ENCODE assay signal across 18 cellular contexts in the genomic region with DNA sequence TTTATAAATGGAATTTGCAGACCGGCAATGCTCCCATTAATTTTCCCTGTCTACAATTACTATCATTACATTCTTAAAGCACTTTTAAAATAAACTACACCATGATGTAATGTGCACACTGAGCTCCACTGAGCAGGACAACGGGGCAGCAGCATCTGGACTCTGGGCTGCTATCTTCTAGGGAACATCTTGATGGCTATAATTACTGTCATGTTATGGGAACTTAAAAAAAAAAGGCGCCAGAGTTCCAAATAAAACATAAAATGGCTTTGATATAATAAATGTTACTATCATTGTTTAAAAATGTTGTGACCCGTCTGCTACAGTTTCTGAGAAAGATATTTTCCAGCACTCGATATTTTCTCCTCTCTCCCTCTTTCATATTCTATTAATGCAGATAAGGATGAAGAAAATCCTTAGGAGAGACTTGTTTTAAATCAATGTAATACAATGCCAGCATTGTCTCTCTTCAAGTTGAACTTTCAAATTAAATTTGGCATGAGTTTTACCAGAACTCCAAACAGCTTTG.
DNase-seq lines count a peak whose midpoint lies in the region; ATAC-seq, FAIRE-seq and TF ChIP-seq lines count a peak whose summit lies in the region.
"Had no signal": no experiment of that assay in that cellular context is flagged by ENCODE, and none has a peak within 500 bp of the region (broad histone marks: within the 10 kb centered on the region; RNA-seq: fewer than 3 reads in every experiment).

No MANE protein-coding gene starts in this region.

- ATAC-seq in GM23338 = no peak
- no peak for ATAC-seq in stimulated activated memory B cell treated with anti-CD40 and anti-IgM and Interleukin-4, amounts not matched to agents 10 μg/mL and 1 μg/mL and 100 μg/mL, for 72 hours
- ATAC-seq: CD8-positive, alpha-beta T cell had no signal

- no peak overlapping the region for H3K27ac Mint-ChIP-seq in GM23338
- no peak overlapping the region for H3K27ac Mint-ChIP-seq in stimulated activated memory B cell treated with anti-CD40 and anti-IgM and Interleukin-4, amounts not matched to agents 10 μg/mL and 1 μg/mL and 100 μg/mL, for 72 hours
- H3K27ac Mint-ChIP-seq: CD8-positive, alpha-beta T cell had no signal

- TF ChIP-seq CTCF in GM23338 (conservative IDR thresholded peaks at IDR 0.05; ENCODE audit: low read depth in 2 of 2) = no peak
- TF ChIP-seq CTCF in transverse colon (IDR thresholded peaks at IDR 0.05) = no peak

- no peaks in the 10 kb centered on the region for H3F3A ChIP-seq in GM23338 (replicated peaks; ENCODE audit: low read depth)

- H3K36me3 Mint-ChIP-seq in GM23338 (ENCODE audit: low read depth) = no peaks in the 10 kb centered on the region
- no peaks in the 10 kb centered on the region for H3K36me3 Mint-ChIP-seq in stimulated activated memory B cell treated with anti-CD40 and anti-IgM and Interleukin-4, amounts not matched to agents 10 μg/mL and 1 μg/mL and 100 μg/mL, for 72 hours
- H3K36me3 Mint-ChIP-seq: CD8-positive, alpha-beta T cell had no signal

- WGBS in transverse colon (ENCODE audit: low coverage in 1 of 2), 2 donors = 54 to 63% methylated on average over 5 of the region's 5 CpGs

- H3K27ac ChIP-seq in GM23338 (ENCODE audit: low read depth) (no peak overlapping the region), transverse colon (peak overlapping the region; percentile 3 to 71 (median 63))
- H3K27ac ChIP-seq: BLaER1 had no signal

- intact Hi-C loops in transverse colon (cut with DNase I; ENCODE audit: low total_unique reads) = loop anchor here (10.0 kb wide), 2 partner anchors 145 to 215 kb away; no protein-coding TSS in a partner anchor

- H3K4me1 ChIP-seq in GM23338 (ENCODE audit: insufficient read depth) (no peaks in the 10 kb centered on the region), transverse colon (peaks cover 0 to 11% (median 4%) of the 10 kb centered on the region in 4 donors)

- no peaks in the 10 kb centered on the region for H3K79me2 ChIP-seq in GM23338 (replicated peaks; ENCODE audit: insufficient read depth)

- H2AFZ ChIP-seq in GM23338 = peak overlapping the region; percentile 38; the same call in 1 of the 2 replicates

- no peak overlapping the region for H3K4me3 Mint-ChIP-seq in GM23338
- no peak overlapping the region for H3K4me3 Mint-ChIP-seq in stimulated activated memory B cell treated with anti-CD40 and anti-IgM and Interleukin-4, amounts not matched to agents 10 μg/mL and 1 μg/mL and 100 μg/mL, for 72 hours
- H3K4me3 Mint-ChIP-seq: CD8-positive, alpha-beta T cell had no signal

- TF ChIP-seq POLR2A in transverse colon (IDR thresholded peaks at IDR 0.05) = no peak

- no peaks in the 10 kb centered on the region for H3K4me1 Mint-ChIP-seq in GM23338
- peaks cover 24% of the 10 kb centered on the region for H3K4me1 Mint-ChIP-seq in stimulated activated memory B cell treated with anti-CD40 and anti-IgM and Interleukin-4, amounts not matched to agents 10 μg/mL and 1 μg/mL and 100 μg/mL, for 72 hours

- H3K4me3 ChIP-seq in GM23338 (no peak overlapping the region), transverse colon (no peak overlapping the region)
- H3K4me3 ChIP-seq: BLaER1 had no signal

- no peak for DNase-seq in GM23338 (ENCODE audit: low spot score)
- peak; percentile 37 for DNase-seq in left kidney (ENCODE audit: low read depth, low spot score)
- no peak for DNase-seq in transverse colon
- no peak for DNase-seq in HK-2 (ENCODE audit: unreplicated experiment)
- no peak for DNase-seq in 8988T
- DNase-seq: CD8-positive, alpha-beta T cell; EL; GOT3; KG1; NCI-H1417 treated with DMSO at 0.1 percent for 48 hours; NCI-H2029; NCI-H2171; NCI-H446; NCI-H69; OCI-M1 had no signal

- H3K9me2 ChIP-seq in GM23338 (ENCODE audit: insufficient read depth) = peaks cover 11% of the 10 kb centered on the region; the same call in 1 of the 2 replicates

- no peaks in the 10 kb centered on the region for H3K9me3 Mint-ChIP-seq in GM23338
- peaks cover 2% of the 10 kb centered on the region for H3K9me3 Mint-ChIP-seq in stimulated activated memory B cell treated with anti-CD40 and anti-IgM and Interleukin-4, amounts not matched to agents 10 μg/mL and 1 μg/mL and 100 μg/mL, for 72 hours
- H3K9me3 Mint-ChIP-seq: CD8-positive, alpha-beta T cell had no signal

- H3K27me3 Mint-ChIP-seq in GM23338 (ENCODE audit: insufficient read depth, low read depth, poor library complexity) = no peaks in the 10 kb centered on the region
- no peaks in the 10 kb centered on the region for H3K27me3 Mint-ChIP-seq in stimulated activated memory B cell treated with anti-CD40 and anti-IgM and Interleukin-4, amounts not matched to agents 10 μg/mL and 1 μg/mL and 100 μg/mL, for 72 hours

- no peaks in the 10 kb centered on the region for H3K36me3 ChIP-seq in GM23338 (ENCODE audit: insufficient read depth)
- no peaks in the 10 kb centered on the region for H3K36me3 ChIP-seq in transverse colon
- H3K36me3 ChIP-seq: BLaER1 had no signal

- TF ChIP-seq EP300 in transverse colon (IDR thresholded peaks at IDR 0.05; ENCODE audit: low read depth) = no peak

- peak; percentile 92 for FAIRE-seq in endometrium (lab: Jason Lieb, UNC)

- no peak overlapping the region for H3K4me2 ChIP-seq in GM23338
- H3K4me2 ChIP-seq: BLaER1 had no signal

- no peaks in the 10 kb centered on the region for H4K20me1 ChIP-seq in GM23338 (replicated peaks; ENCODE audit: insufficient read depth)
- H4K20me1 ChIP-seq: BLaER1 had no signal

- in situ Hi-C loops in transverse colon (cut with MboI; ENCODE audit: low pct_ligation_motif_present in 1 of 4, low pct_unique_long_range_greater_than_20kb in 1 of 4, low sequenced_read_pairs in 3 of 4) = no loop called here

- H3K9me3 ChIP-seq in transverse colon = no peaks in the 10 kb centered on the region
- H3K9me3 ChIP-seq: BLaER1 had no signal

- H3K27me3 ChIP-seq in GM23338 (ENCODE audit: insufficient read depth) = no peaks in the 10 kb centered on the region
- no peaks in the 10 kb centered on the region for H3K27me3 ChIP-seq in transverse colon
- H3K27me3 ChIP-seq: BLaER1 had no signal

TF ChIP-seq in GM23338, 12 proteins besides CTCF, POLR2A, EP300 and RAD21:
- TF ChIP-seq, protein P1, sequence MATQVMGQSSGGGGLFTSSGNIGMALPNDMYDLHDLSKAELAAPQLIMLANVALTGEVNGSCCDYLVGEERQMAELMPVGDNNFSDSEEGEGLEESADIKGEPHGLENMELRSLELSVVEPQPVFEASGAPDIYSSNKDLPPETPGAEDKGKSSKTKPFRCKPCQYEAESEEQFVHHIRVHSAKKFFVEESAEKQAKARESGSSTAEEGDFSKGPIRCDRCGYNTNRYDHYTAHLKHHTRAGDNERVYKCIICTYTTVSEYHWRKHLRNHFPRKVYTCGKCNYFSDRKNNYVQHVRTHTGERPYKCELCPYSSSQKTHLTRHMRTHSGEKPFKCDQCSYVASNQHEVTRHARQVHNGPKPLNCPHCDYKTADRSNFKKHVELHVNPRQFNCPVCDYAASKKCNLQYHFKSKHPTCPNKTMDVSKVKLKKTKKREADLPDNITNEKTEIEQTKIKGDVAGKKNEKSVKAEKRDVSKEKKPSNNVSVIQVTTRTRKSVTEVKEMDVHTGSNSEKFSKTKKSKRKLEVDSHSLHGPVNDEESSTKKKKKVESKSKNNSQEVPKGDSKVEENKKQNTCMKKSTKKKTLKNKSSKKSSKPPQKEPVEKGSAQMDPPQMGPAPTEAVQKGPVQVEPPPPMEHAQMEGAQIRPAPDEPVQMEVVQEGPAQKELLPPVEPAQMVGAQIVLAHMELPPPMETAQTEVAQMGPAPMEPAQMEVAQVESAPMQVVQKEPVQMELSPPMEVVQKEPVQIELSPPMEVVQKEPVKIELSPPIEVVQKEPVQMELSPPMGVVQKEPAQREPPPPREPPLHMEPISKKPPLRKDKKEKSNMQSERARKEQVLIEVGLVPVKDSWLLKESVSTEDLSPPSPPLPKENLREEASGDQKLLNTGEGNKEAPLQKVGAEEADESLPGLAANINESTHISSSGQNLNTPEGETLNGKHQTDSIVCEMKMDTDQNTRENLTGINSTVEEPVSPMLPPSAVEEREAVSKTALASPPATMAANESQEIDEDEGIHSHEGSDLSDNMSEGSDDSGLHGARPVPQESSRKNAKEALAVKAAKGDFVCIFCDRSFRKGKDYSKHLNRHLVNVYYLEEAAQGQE (IDR thresholded peaks at IDR 0.05; ENCODE audit: unreplicated experiment) = no peak
- no peak for TF ChIP-seq ZNF331 (CRISPR knock-in tag; IDR thresholded peaks at IDR 0.05; ENCODE audit: low read depth)
- no peak for TF ChIP-seq JUNB (IDR thresholded peaks at IDR 0.05; ENCODE audit: unreplicated experiment)
- TF ChIP-seq, protein P2, sequence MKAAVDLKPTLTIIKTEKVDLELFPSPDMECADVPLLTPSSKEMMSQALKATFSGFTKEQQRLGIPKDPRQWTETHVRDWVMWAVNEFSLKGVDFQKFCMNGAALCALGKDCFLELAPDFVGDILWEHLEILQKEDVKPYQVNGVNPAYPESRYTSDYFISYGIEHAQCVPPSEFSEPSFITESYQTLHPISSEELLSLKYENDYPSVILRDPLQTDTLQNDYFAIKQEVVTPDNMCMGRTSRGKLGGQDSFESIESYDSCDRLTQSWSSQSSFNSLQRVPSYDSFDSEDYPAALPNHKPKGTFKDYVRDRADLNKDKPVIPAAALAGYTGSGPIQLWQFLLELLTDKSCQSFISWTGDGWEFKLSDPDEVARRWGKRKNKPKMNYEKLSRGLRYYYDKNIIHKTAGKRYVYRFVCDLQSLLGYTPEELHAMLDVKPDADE (IDR thresholded peaks at IDR 0.05) = no peak
- TF ChIP-seq NANOG (IDR thresholded peaks at IDR 0.05; ENCODE audit: borderline replicate concordance) = no peak
- TF ChIP-seq ZNF114 (CRISPR knock-in tag; IDR thresholded peaks at IDR 0.05) = no peak
- TF ChIP-seq CREB1 (CRISPR knock-in tag; IDR thresholded peaks at IDR 0.05; ENCODE audit: low read depth) = no peak
- TF ChIP-seq STAT1 (IDR thresholded peaks at IDR 0.05; ENCODE audit: unreplicated experiment) = no peak
